ENCODE assay signal across 11 cellular contexts in genomic region chr6:166830185-166830890, GRCh38.
DNase-seq lines count a peak whose midpoint lies in the region; ATAC-seq and TF ChIP-seq lines count a peak whose summit lies in the region.
"Had no signal": no experiment of that assay in that cellular context is flagged by ENCODE, and none has a peak within 500 bp of the region (broad histone marks: within the 10 kb centered on the region; RNA-seq: fewer than 3 reads in every experiment).

No MANE protein-coding gene starts in this region.

- no peaks in the 10 kb centered on the region for H3K36me3 Mint-ChIP-seq in immature natural killer cell

- H2BK12ac ChIP-seq in neuronal stem cell (ENCODE audit: low read length): no peak overlapping the region

- DNase-seq in GM06990 (ENCODE audit: extremely low read depth, insufficient read length): peak; percentile 60
- peak; percentile 86 for DNase-seq in SIG-M5 treated with dmso at 0.1 percent for 504 hours (lab: John Stamatoyannopoulos, UW; ENCODE audit: unreplicated experiment)
- no peak for DNase-seq in erythroblast (lab: John Stamatoyannopoulos, UW)
- no peak for DNase-seq in activated effector memory CD4-positive, alpha-beta T cell treated with Interleukin-2 at 50 U/mL for 16 hours
- DNase-seq in neuronal stem cell (ENCODE audit: low spot score): no peak
- no peak for DNase-seq in immature natural killer cell
- DNase-seq: cortex of kidney, DMS 273 treated with DMSO at 0.1 percent for 48 hours, left ventricle myocardium superior had no signal

- H3K4me3 ChIP-seq in GM06990 (replicated peaks; ENCODE audit: low read depth, low read length) (no peak overlapping the region), neuronal stem cell (ENCODE audit: low read length in 2 of 2) (no peak overlapping the region)

- H3K36me3 ChIP-seq in GM06990 (ENCODE audit: control insufficient read depth, insufficient read depth, low read length) (no peaks in the 10 kb centered on the region), neuronal stem cell (replicated peaks in 1 of 2; ENCODE audit: control insufficient read depth in 2 of 2, insufficient read depth in 2 of 2, low read length in 2 of 2) (no peaks in the 10 kb centered on the region)

- no peak overlapping the region for H3K27ac ChIP-seq in neuronal stem cell (replicated peaks; ENCODE audit: low read length)

- H3K9ac ChIP-seq in neuronal stem cell (ENCODE audit: low read depth, low read length, poor library complexity): no peak overlapping the region

- H3K18ac ChIP-seq in neuronal stem cell (ENCODE audit: low read length): no peak overlapping the region

- H3K9me3 Mint-ChIP-seq in immature natural killer cell: no peaks in the 10 kb centered on the region

- no peak for TF ChIP-seq CTCF in GM06990 (IDR thresholded peaks at IDR 0.05; ENCODE audit: insufficient read depth, low read length, poor library complexity, severe bottlenecking)

- no peak overlapping the region for H2AFZ ChIP-seq in neuronal stem cell (ENCODE audit: low read length)

- H4K8ac ChIP-seq in neuronal stem cell (ENCODE audit: low read depth, low read length): no peak overlapping the region

- H2BK5ac ChIP-seq in neuronal stem cell (ENCODE audit: low read length): no peak overlapping the region

- no peak overlapping the region for H3K14ac ChIP-seq in neuronal stem cell (ENCODE audit: low read length)

- no peak overlapping the region for H2BK120ac ChIP-seq in neuronal stem cell (ENCODE audit: low read depth, low read length)

- ATAC-seq in HG02970 (IDR thresholded peaks at IDR 0.05; ENCODE audit: low FRiP score, unreplicated experiment): peak; percentile 87
- ATAC-seq: left ventricle myocardium superior had no signal

- H3K79me1 ChIP-seq in neuronal stem cell (ENCODE audit: low read depth, low read length): no peaks in the 10 kb centered on the region

- H2AK5ac ChIP-seq in neuronal stem cell (ENCODE audit: low read depth, low read length): no peak overlapping the region

- no peak overlapping the region for H3K4me3 Mint-ChIP-seq in immature natural killer cell

- peak; percentile 44 for TF ChIP-seq POLR2A in GM19099 (IDR thresholded peaks at IDR 0.05; ENCODE audit: extremely low read depth, insufficient read length, low read depth)
- no peak for TF ChIP-seq POLR2A in erythroblast (IDR thresholded peaks at IDR 0.05; ENCODE audit: low read length)

- no peak overlapping the region for H2BK15ac ChIP-seq in neuronal stem cell (ENCODE audit: low read length)

- no peaks in the 10 kb centered on the region for H3K4me1 Mint-ChIP-seq in immature natural killer cell

- no peak overlapping the region for H3K23ac ChIP-seq in neuronal stem cell (ENCODE audit: low read depth, low read length, poor library complexity)

- no peak overlapping the region for H3K4me2 ChIP-seq in neuronal stem cell (ENCODE audit: insufficient read depth, low read length, poor library complexity, severe bottlenecking)

- no peak overlapping the region for H4K91ac ChIP-seq in neuronal stem cell (ENCODE audit: low read depth, low read length, poor library complexity)

- no peak overlapping the region for H3K27ac Mint-ChIP-seq in immature natural killer cell

- H3K4me1 ChIP-seq in neuronal stem cell (ENCODE audit: control insufficient read depth in 2 of 2, insufficient read depth in 1 of 2, low read depth in 1 of 2, low read length in 2 of 2): no peaks in the 10 kb centered on the region

- no peak overlapping the region for H3K4ac ChIP-seq in neuronal stem cell (ENCODE audit: low read length)

- no peaks in the 10 kb centered on the region for H3K27me3 ChIP-seq in GM06990 (replicated peaks; ENCODE audit: control insufficient read depth, insufficient read depth, low read length)
- no peaks in the 10 kb centered on the region for H3K27me3 ChIP-seq in neuronal stem cell (ENCODE audit: control insufficient read depth in 3 of 3, insufficient read depth in 3 of 3, low read depth in 1 of 3, low read length in 3 of 3)

- no CpG with 5 or more reads among the region's 8 CpGs for WGBS in neuronal stem cell (ENCODE audit: extremely low coverage in 2 of 2, insufficient read length in 2 of 2, insufficient replicate concordance in 1 of 2), 2 donors

- peaks cover 0 to 3% (median 2%) of the 10 kb centered on the region in 3 donors for H3K27me3 Mint-ChIP-seq in immature natural killer cell (ENCODE audit: low read depth in 3 of 3)

- peaks cover 0 to 6% of the 10 kb centered on the region in 2 donors for H3K9me3 ChIP-seq in neuronal stem cell (replicated peaks in 1 of 2; ENCODE audit: control insufficient read depth in 2 of 2, insufficient read depth in 1 of 2, low read depth in 1 of 2, low read length in 2 of 2)

Comparison
In these comparisons a context has a peak if more than half of its experiments do, and no peak if none do; other contexts are left out.
1. DNase-seq: peak in GM06990 (single experiment) and SIG-M5 treated with dmso at 0.1 percent for 504 hours (single experiment); none in erythroblast (0 of 2), activated effector memory CD4-positive, alpha-beta T cell treated with Interleukin-2 at 50 U/mL for 16 hours (single experiment), neuronal stem cell (single experiment) and immature natural killer cell (0 of 3).